In the genomic region with DNA sequence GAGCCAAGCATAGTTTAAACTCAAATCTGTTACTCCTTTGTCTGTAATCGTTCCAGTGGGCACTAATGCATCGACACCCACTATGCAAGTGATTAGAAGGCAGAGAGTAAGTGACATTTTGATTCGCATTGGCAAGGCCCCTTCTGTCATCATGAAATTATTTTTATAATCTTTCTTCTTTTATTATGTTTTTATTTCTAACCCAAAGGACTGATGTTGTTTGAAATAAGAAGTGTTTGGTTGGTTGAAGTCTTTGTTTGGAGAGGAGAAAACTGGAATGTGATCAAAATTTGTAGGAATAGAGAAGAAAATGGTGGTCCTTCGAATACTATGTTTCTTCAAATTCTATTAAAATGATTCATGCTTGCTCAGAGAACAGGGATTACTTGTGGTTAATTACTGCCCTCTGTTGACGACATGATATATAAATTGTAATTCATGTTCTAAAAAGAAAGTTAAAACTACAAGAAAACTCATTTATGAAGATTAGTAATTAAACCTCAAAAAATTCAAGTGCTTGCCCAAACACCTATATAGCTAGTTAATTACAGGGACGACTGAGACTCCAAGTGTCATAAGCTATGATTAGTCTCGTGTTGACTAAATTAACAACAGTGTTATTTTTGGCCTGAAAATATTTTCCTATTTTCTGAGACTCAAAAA, we compare ENCODE assay signal across 8 cellular contexts. TPM values are rescaled to one million over a fixed set of nuclear protein-coding genes. Genes with fewer than 3 reads are reported as not detected.
DNase-seq lines count a peak whose midpoint lies in the region; ATAC-seq lines count a peak whose summit lies in the region.

No MANE protein-coding gene starts in this region.

- no peaks in the 10 kb centered on the region for H3K9me3 ChIP-seq in muscle layer of duodenum (ENCODE audit: control insufficient read depth in 1 of 2, low read length in 2 of 2)

- H3K4me3 ChIP-seq in muscle layer of duodenum (ENCODE audit: low read depth in 1 of 2, low read length in 2 of 2): peak overlapping the region; percentile 44 to 60

- H3K27me3 ChIP-seq in muscle layer of duodenum (ENCODE audit: low read depth, low read length): no peaks in the 10 kb centered on the region

- H3K4me1 ChIP-seq in muscle layer of duodenum (ENCODE audit: control insufficient read depth in 1 of 2, insufficient read depth in 2 of 2, low read length in 2 of 2): peaks cover 0 to 5% of the 10 kb centered on the region in 2 donors

- no peaks in the 10 kb centered on the region for H3K36me3 ChIP-seq in muscle layer of duodenum (ENCODE audit: control insufficient read depth in 1 of 2, insufficient read depth in 2 of 2, low read length in 2 of 2)

- H3K27ac ChIP-seq in muscle layer of duodenum (ENCODE audit: low read length): peak overlapping the region; percentile 45

- ATAC-seq in HG02798 (IDR thresholded peaks at IDR 0.05; ENCODE audit: poor library complexity, unreplicated experiment) (peak; percentile 48), HG03342 (IDR thresholded peaks at IDR 0.05; ENCODE audit: unreplicated experiment) (no peak)

- DNase-seq in DMS 273 treated with DMSO at 0.1 percent for 48 hours (lab: John Stamatoyannopoulos, UW) (peak; percentile 48), NCI-H526 treated with DMSO at 0.1 percent for 48 hours (lab: John Stamatoyannopoulos, UW) (peak; percentile 32), dermis blood vessel endothelial cell (peak; percentile 87), GM19238 (ENCODE audit: insufficient read length, low spot score) (no peak), DMS153 treated with DMSO at 0.1 percent for 48 hours (lab: John Stamatoyannopoulos, UW; ENCODE audit: unreplicated experiment) (no peak)

RNA-seq across cellular contexts. Expression of a gene that starts 26.4 kb away (rescaled TPM):
- 1,082 and 1,146 TPM in 2 replicates for total RNA-seq in dermis blood vessel endothelial cell

Comparison
In these comparisons a context has a peak if more than half of its experiments do, and no peak if none do; other contexts are left out.
1. DNase-seq: peak in DMS 273 treated with DMSO at 0.1 percent for 48 hours (single experiment), NCI-H526 treated with DMSO at 0.1 percent for 48 hours (single experiment) and dermis blood vessel endothelial cell (single experiment); none in GM19238 (single experiment) and DMS153 treated with DMSO at 0.1 percent for 48 hours (single experiment).